Comparison of ENCODE assay signal across 8 cellular contexts in genomic region chr5:43007911-43008368, GRCh38. TPM values are rescaled to one million over a fixed set of nuclear protein-coding genes. Genes with fewer than 3 reads are reported as not detected.
DNase-seq lines count a peak whose midpoint lies in the region; ATAC-seq and TF ChIP-seq lines count a peak whose summit lies in the region.

No MANE protein-coding gene starts in this region.

- no peaks in the 10 kb centered on the region for H3K36me3 ChIP-seq in esophagus muscularis mucosa
- H3K36me3 ChIP-seq in testis (ENCODE audit: low read depth, missing control alignments): no peaks in the 10 kb centered on the region

- ATAC-seq in GM21619 (IDR thresholded peaks at IDR 0.05; ENCODE audit: unreplicated experiment): peak; percentile 46

- DNase-seq in DMS53 treated with DMSO at 0.1 percent for 48 hours (lab: John Stamatoyannopoulos, UW; ENCODE audit: unreplicated experiment) (peak; percentile 67), OCI-M2 (lab: John Stamatoyannopoulos, UW; ENCODE audit: unreplicated experiment) (peak; percentile 87), activated T-cell treated with anti-CD3 and anti-CD28 coated beads for 48 hours (ENCODE audit: low read depth) (peak; percentile 72), esophagus muscularis mucosa (ENCODE audit: extremely low spot score) (peak; percentile 91), nephron progenitor cell (peak; percentile 62), testis (peak; percentile 47)

- H3K4me3 ChIP-seq in esophagus muscularis mucosa: peak overlapping the region; percentile 49 to 60 (median 50)
- peak overlapping the region; percentile 56 to 68 for H3K4me3 ChIP-seq in testis

- H3K9me3 ChIP-seq in esophagus muscularis mucosa: no peaks in the 10 kb centered on the region
- no peaks in the 10 kb centered on the region for H3K9me3 ChIP-seq in testis

- no peak for TF ChIP-seq POLR2A in esophagus muscularis mucosa (IDR thresholded peaks at IDR 0.05; ENCODE audit: low read depth)
- TF ChIP-seq POLR2A in testis (IDR thresholded peaks at IDR 0.05): no peak

- peaks cover 3 to 84% (median 32%) of the 10 kb centered on the region in 4 donors for H3K27me3 ChIP-seq in esophagus muscularis mucosa
- no peaks in the 10 kb centered on the region for H3K27me3 ChIP-seq in testis

- TF ChIP-seq CTCF in esophagus muscularis mucosa (IDR thresholded peaks at IDR 0.05): no peak
- TF ChIP-seq CTCF in nephron progenitor cell (IDR thresholded peaks at IDR 0.05): no peak
- TF ChIP-seq CTCF in testis (IDR thresholded peaks at IDR 0.05): no peak

- no peaks in the 10 kb centered on the region for H3K9me3 Mint-ChIP-seq in IgD-negative memory B cell
- peaks cover 7% of the 10 kb centered on the region for H3K9me3 Mint-ChIP-seq in nephron progenitor cell

- H3K4me1 ChIP-seq in esophagus muscularis mucosa (peaks cover 4 to 27% (median 14%) of the 10 kb centered on the region in 4 donors), testis (no peaks in the 10 kb centered on the region)

- intact Hi-C loops in esophagus muscularis mucosa (cut with DNase I): no loop called here
- intact Hi-C loops in testis (cut with DNase I; ENCODE audit: low total_unique reads): no loop called here

- H3K36me3 Mint-ChIP-seq in IgD-negative memory B cell (peaks cover 3% of the 10 kb centered on the region), nephron progenitor cell (ENCODE audit: low read depth) (peaks cover 4% of the 10 kb centered on the region)

- peaks cover 18 to 23% (median 19%) of the 10 kb centered on the region in 3 donors for H3K4me1 Mint-ChIP-seq in IgD-negative memory B cell
- H3K4me1 Mint-ChIP-seq in nephron progenitor cell: peaks cover 21% of the 10 kb centered on the region

- H3K4me3 Mint-ChIP-seq in IgD-negative memory B cell (peak overlapping the region; percentile 83 to 99 (median 96)), nephron progenitor cell (peak overlapping the region; percentile 85)

- H3K27me3 Mint-ChIP-seq in IgD-negative memory B cell: no peaks in the 10 kb centered on the region
- peaks cover 96% of the 10 kb centered on the region for H3K27me3 Mint-ChIP-seq in nephron progenitor cell (ENCODE audit: low read depth, poor library complexity)

- WGBS in esophagus muscularis mucosa: 3% methylated on average over 25 of the region's 25 CpGs
- WGBS in testis, 2 donors: 2 to 5% methylated on average over 25 of the region's 25 CpGs

- H3K27ac ChIP-seq in esophagus muscularis mucosa (replicated peaks in 1 of 4) (peak overlapping the region; percentile 60 to 87 (median 80)), testis (peak overlapping the region; percentile 75 to 84)

- TF ChIP-seq EP300 in esophagus muscularis mucosa (IDR thresholded peaks at IDR 0.05): no peak

- H3K27ac Mint-ChIP-seq in IgD-negative memory B cell (peak overlapping the region; percentile 94 to 99 (median 97)), nephron progenitor cell (no peak overlapping the region)

RNA-seq across cellular contexts. Expression of gene ANXA2R, which starts 32.2 kb away (rescaled TPM):
- polyA plus RNA-seq in IgD-negative memory B cell (42.9 TPM), testis (ENCODE audit: insufficient read depth, low read depth, low replicate concordance) (1.6 TPM)
- total RNA-seq in esophagus muscularis mucosa (1 to 10 TPM; 1.5 to 4.2 (median 2.0) TPM), testis (10 to 100 TPM in 1 of 2 donors, 1 to 10 TPM in 1; 5.1 to 10.2 TPM)

Comparison
In these comparisons a context has a peak if more than half of its experiments do, and no peak if none do; other contexts are left out.
1. Peak in every context shown above with its lines: DNase-seq, ATAC-seq, H3K4me3 ChIP-seq and H3K27ac ChIP-seq.